15 cellular contexts compared by ENCODE assay signal in the genomic region with DNA sequence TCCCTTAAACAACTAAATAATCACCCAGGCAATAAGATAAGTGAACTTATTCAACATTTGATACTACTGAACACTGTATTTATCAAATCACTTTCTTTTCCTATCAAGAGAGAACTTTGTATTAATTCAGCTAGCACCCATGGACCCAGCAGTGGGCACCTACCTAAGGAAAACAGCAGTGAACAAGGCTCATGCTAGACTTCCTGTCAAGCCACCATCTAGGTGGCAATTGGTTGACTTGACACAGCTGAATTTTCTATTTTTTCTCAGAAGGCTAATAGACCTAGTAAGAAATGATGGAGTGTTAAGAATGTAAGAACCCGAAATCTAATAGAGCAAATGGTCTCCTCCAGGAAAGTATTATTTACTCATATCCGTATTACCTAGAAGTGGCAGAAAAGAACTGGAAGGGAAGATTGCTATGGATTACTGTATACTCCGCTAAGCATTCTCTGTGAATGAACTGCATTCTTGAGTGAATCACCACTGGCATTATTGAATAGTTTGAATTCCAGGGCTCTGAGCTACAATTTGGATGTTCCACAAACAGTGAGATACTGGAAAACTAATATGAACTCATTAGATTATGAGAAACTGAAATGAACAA.
A peak's percentile ranks its signal among the peaks of the same experiment; 100 is the strongest.
DNase-seq lines count a peak whose midpoint lies in the region; ATAC-seq and TF ChIP-seq lines count a peak whose summit lies in the region.
"Had no signal": no experiment of that assay in that cellular context is flagged by ENCODE, and none has a peak within 500 bp of the region (broad histone marks: within the 10 kb centered on the region; RNA-seq: fewer than 3 reads in every experiment).

No MANE protein-coding gene starts in this region.

- peaks cover 38% of the 10 kb centered on the region for H3K4me1 ChIP-seq in osteoblast (ENCODE audit: insufficient read depth, low read length)

- no peaks in the 10 kb centered on the region for H3K36me3 ChIP-seq in osteoblast (ENCODE audit: insufficient read depth, low read length)
- H3K36me3 ChIP-seq: WERI-Rb-1 had no signal

- no peaks in the 10 kb centered on the region for H3K27me3 ChIP-seq in osteoblast (ENCODE audit: insufficient read depth, low read length)

- no peaks in the 10 kb centered on the region for H3K79me2 ChIP-seq in osteoblast (ENCODE audit: insufficient read depth, low read length)

- H3K9me3 ChIP-seq in osteoblast (ENCODE audit: low read depth, low read length) = no peaks in the 10 kb centered on the region

- H3K4me3 ChIP-seq in AG10803 (ENCODE audit: low read length) (no peak overlapping the region), osteoblast (ENCODE audit: insufficient read depth, low read length) (no peak overlapping the region)

- H3K4me2 ChIP-seq in osteoblast (ENCODE audit: insufficient read depth, low read length) = peak overlapping the region; percentile 11

- H2AFZ ChIP-seq in osteoblast (ENCODE audit: low read length) = no peak overlapping the region

- H4K20me1 ChIP-seq in osteoblast (ENCODE audit: insufficient read depth, low read length) = no peaks in the 10 kb centered on the region

- peak overlapping the region; percentile 96 for H3K27ac ChIP-seq in epithelial cell of prostate
- peak overlapping the region; percentile 94 for H3K27ac ChIP-seq in osteoblast (ENCODE audit: low read depth, low read length)
- H3K27ac ChIP-seq: WERI-Rb-1 had no signal

- no peak for TF ChIP-seq CTCF in AG10803 (conservative IDR thresholded peaks at IDR 0.05; ENCODE audit: low read length)
- TF ChIP-seq CTCF in osteoblast (IDR thresholded peaks at IDR 0.05; ENCODE audit: extremely low read depth, low read depth, low read length) = no peak

- no peak for ATAC-seq in HG02938 (IDR thresholded peaks at IDR 0.05; ENCODE audit: unreplicated experiment)
- no peak for ATAC-seq in GM21723 (IDR thresholded peaks at IDR 0.05; ENCODE audit: unreplicated experiment)
- no peak for ATAC-seq in HG02610 (IDR thresholded peaks at IDR 0.05; ENCODE audit: unreplicated experiment)
- ATAC-seq in HG03045 (IDR thresholded peaks at IDR 0.05; ENCODE audit: unreplicated experiment) = no peak

- DNase-seq in AG10803 (ENCODE audit: low read depth) (peak; percentile 92), NCI-H460 (ENCODE audit: extremely low read depth, low read depth) (peak; percentile 51), epithelial cell of prostate (ENCODE audit: low read depth, low spot score) (no peak), osteoblast (ENCODE audit: insufficient read length, low spot score, missing footprints) (peak; percentile 56)
- DNase-seq: activated naive CD4-positive, alpha-beta T cell treated with Interleukin-2 at 50 U/mL for 16 hours; DMS 273 treated with DMSO at 0.1 percent for 48 hours; KBM-7; NCI-H82; right cardiac atrium; stimulated activated naive CD4-positive, alpha-beta T cell treated with Interleukin-2 at 50 U/mL for 16 hours; WERI-Rb-1 had no signal
